25 cellular contexts compared by ENCODE assay signal in the genomic region with DNA sequence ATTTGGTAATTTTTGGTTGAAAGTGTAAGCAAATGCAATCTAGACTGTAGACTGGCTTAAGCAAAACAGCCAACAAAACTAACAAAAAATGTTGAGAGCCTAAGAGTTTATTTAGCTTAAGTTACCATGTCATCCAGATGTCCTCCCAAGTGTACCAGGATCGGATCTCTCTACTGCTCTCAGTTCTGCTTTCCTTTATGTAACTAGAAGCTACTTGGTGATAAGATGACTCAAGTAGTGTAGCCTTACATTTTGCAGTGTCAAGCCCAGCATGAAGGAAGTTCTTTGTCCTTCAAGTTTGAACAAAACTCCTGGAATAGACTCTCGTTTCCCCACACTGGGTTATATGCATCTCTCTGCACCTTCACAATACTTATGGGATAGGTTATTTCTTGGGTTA.
"Had no signal": no experiment of that assay in that cellular context is flagged by ENCODE, and none has a peak within 500 bp of the region (broad histone marks: within the 10 kb centered on the region; RNA-seq: fewer than 3 reads in every experiment).

No MANE protein-coding gene starts in this region.

- H3K9ac ChIP-seq: neural progenitor cell had no signal

- DNase-seq: activated CD4-positive, alpha-beta T cell treated with anti-CD3 and anti-CD28 coated beads, Interleukin-2, amount 10 ng/mL, durations not matched to agents 7 days and 5 days; activated CD4-positive, CD25-positive, alpha-beta regulatory T cell treated with anti-CD3 and anti-CD28 coated beads, Interleukin-2, amount 50 U/mL, for 72 hours; activated CD8-positive, alpha-beta memory T cell treated with anti-CD3 and anti-CD28 coated beads, Interleukin-2, amount 10 ng/mL, durations not matched to agents 7 days and 5 days; activated CD8-positive, alpha-beta T cell treated with anti-CD3 and anti-CD28 coated beads for 36 hours; activated effector memory CD4-positive, alpha-beta T cell treated with anti-CD3 and anti-CD28 coated beads, Interleukin-2, amount 50 U/mL, for 16 hours; activated naive CD4-positive, alpha-beta T cell treated with anti-CD3 and anti-CD28 coated beads, Interleukin-2, amount 50 U/mL, for 16 hours; activated naive CD8-positive, alpha-beta T cell treated with anti-CD3 and anti-CD28 coated beads, Interleukin-2, amount 50 U/mL, for 24 hours; activated T-cell treated with anti-CD3 and anti-CD28 coated beads for 4 hours; anterior cingulate cortex; brain microvascular endothelial cell; esophagus squamous epithelium; heart left ventricle; left cardiac atrium; mesendoderm; naive thymus-derived CD8-positive, alpha-beta T cell; retina; spleen; stimulated activated CD4-positive, alpha-beta T cell treated with anti-CD3 and anti-CD28 coated beads, Interleukin-4, amount 100 ng/mL, for 1 hour; stimulated activated naive CD4-positive, alpha-beta T cell; testis; trophoblast cell; uterus; WERI-Rb-1 had no signal

- H2AFZ ChIP-seq: neural progenitor cell had no signal

- H3K27me3 ChIP-seq: brain microvascular endothelial cell, esophagus squamous epithelium, heart left ventricle, neural progenitor cell, spleen, testis, uterus had no signal

- ATAC-seq: activated CD8-positive, alpha-beta memory T cell treated with anti-CD3 and anti-CD28 coated beads, Interleukin-2, amount 10 ng/mL, durations not matched to agents 7 days and 5 days; activated CD8-positive, alpha-beta T cell treated with anti-CD3 and anti-CD28 coated beads for 36 hours; activated naive CD8-positive, alpha-beta T cell treated with anti-CD3 and anti-CD28 coated beads, Interleukin-2, amount 50 U/mL, for 24 hours; heart left ventricle; left cardiac atrium; naive thymus-derived CD8-positive, alpha-beta T cell had no signal

- H3K27ac ChIP-seq: brain microvascular endothelial cell, coronary artery, esophagus squamous epithelium, heart left ventricle, neural progenitor cell, spleen, testis, uterus, WERI-Rb-1 had no signal

- H3K4me1 ChIP-seq: esophagus squamous epithelium, heart left ventricle, spleen, testis, uterus had no signal

- H3K4me3 ChIP-seq: coronary artery, esophagus squamous epithelium, heart left ventricle, neural progenitor cell, spleen, testis, uterus had no signal

- H3K36me3 ChIP-seq: brain microvascular endothelial cell, esophagus squamous epithelium, heart left ventricle, neural progenitor cell, spleen, WERI-Rb-1 had no signal

- H3K4me2 ChIP-seq: neural progenitor cell had no signal

- H3K9me3 ChIP-seq: esophagus squamous epithelium, heart left ventricle, testis, uterus had no signal
